9 cellular contexts compared by ENCODE assay signal in the genomic region with DNA sequence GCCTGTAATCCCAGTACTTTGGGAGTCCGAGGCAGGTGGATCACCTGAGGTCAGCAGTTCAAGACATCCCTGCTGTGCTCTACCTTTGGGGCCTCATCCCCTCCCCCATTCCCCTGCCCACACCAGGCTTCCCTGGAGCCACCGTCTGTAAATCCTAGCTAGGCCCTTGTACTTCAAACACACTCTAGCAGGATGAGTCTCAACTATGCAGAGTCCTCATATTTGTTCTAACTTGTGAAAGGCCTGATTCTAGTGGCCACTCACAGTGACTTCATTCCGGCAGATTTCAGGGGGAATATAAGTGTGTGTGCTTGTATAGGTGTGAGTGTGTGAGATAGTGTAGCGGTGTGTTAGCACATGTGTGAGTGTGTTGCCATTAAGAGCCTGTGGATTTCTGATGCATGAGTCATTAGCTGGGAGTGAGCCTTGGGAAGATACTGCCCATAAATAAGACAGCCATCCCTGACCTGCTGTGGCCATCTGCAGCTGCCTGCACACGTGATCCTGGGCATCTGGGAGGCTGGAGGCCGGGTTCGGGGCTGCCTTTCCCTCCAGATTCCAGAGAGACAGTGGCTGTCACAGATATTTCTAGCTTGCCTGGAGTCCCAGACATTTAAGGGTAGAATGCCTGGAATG. TPM values are rescaled to one million over a fixed set of nuclear protein-coding genes. Genes with fewer than 3 reads are reported as not detected.
DNase-seq lines count a peak whose midpoint lies in the region; ATAC-seq and TF ChIP-seq lines count a peak whose summit lies in the region.
"Had no signal": no experiment of that assay in that cellular context is flagged by ENCODE, and none has a peak within 500 bp of the region (broad histone marks: within the 10 kb centered on the region; RNA-seq: fewer than 3 reads in every experiment).

No MANE protein-coding gene starts in this region.

- intact Hi-C loops in sciatic nerve (cut with DNase I) = no loop called here

- no peak overlapping the region for H3K9ac ChIP-seq in MM.1S (ENCODE audit: low read length)

- H3K4me2 ChIP-seq in MM.1S (ENCODE audit: low read depth, low read length) = no peak overlapping the region

- peak; percentile 82 for ATAC-seq in RWPE2 (ENCODE audit: low read depth)
- peak; percentile 81 for ATAC-seq in sciatic nerve
- ATAC-seq: effector memory CD8-positive, alpha-beta T cell had no signal

- no peaks in the 10 kb centered on the region for H3K36me3 ChIP-seq in RWPE2 (ENCODE audit: low read depth)
- no peaks in the 10 kb centered on the region for H3K36me3 ChIP-seq in H7 (replicated peaks; ENCODE audit: control insufficient read depth, insufficient read depth, low read length)
- no peaks in the 10 kb centered on the region for H3K36me3 ChIP-seq in MM.1S (replicated peaks; ENCODE audit: insufficient read depth, low read length)
- no peaks in the 10 kb centered on the region for H3K36me3 ChIP-seq in Peyer's patch

- TF ChIP-seq CTCF in RWPE2 (IDR thresholded peaks at IDR 0.05; ENCODE audit: poor library complexity, severe bottlenecking) = no peak
- TF ChIP-seq CTCF in fibroblast of the aortic adventitia (IDR thresholded peaks at IDR 0.05; ENCODE audit: insufficient read depth, low read length) = no peak
- no peak for TF ChIP-seq CTCF in MM.1S (IDR thresholded peaks at IDR 0.05; ENCODE audit: low read length)
- no peak for TF ChIP-seq CTCF in Peyer's patch (IDR thresholded peaks at IDR 0.05)

- H3K9me2 ChIP-seq in MM.1S (replicated peaks; ENCODE audit: insufficient read depth, low read length) = no peaks in the 10 kb centered on the region

- H3K27ac ChIP-seq in RWPE2 (ENCODE audit: poor library complexity, severe bottlenecking) (peak overlapping the region; percentile 8), MM.1S (ENCODE audit: low read length) (no peak overlapping the region), Peyer's patch (no peak overlapping the region)

- H3K4me3 ChIP-seq in RWPE2 (ENCODE audit: severe bottlenecking) (no peak overlapping the region), fibroblast of the aortic adventitia (ENCODE audit: low read depth, low read length) (no peak overlapping the region), H7 (ENCODE audit: insufficient read depth, low read depth, low read length) (no peak overlapping the region), MM.1S (ENCODE audit: low read length) (no peak overlapping the region), Peyer's patch (no peak overlapping the region)

- peaks cover 25% of the 10 kb centered on the region for H3F3A ChIP-seq in MM.1S (ENCODE audit: insufficient read depth, low read length)

- no peak overlapping the region for H2AFZ ChIP-seq in MM.1S (ENCODE audit: low read length)

- H3K9me3 ChIP-seq in RWPE2 (ENCODE audit: severe bottlenecking) = no peaks in the 10 kb centered on the region
- no peaks in the 10 kb centered on the region for H3K9me3 ChIP-seq in MM.1S (replicated peaks; ENCODE audit: insufficient read depth, low read length)
- H3K9me3 ChIP-seq in Peyer's patch = no peaks in the 10 kb centered on the region

- H3K27me3 ChIP-seq in RWPE2 (ENCODE audit: insufficient read depth, poor library complexity, severe bottlenecking) (peaks cover 9% of the 10 kb centered on the region), H7 (ENCODE audit: control insufficient read depth, insufficient read depth, low read length) (peaks cover 31% of the 10 kb centered on the region), MM.1S (replicated peaks; ENCODE audit: insufficient read depth, low read length) (no peaks in the 10 kb centered on the region), Peyer's patch (peaks cover 0 to 17% of the 10 kb centered on the region in 2 donors)

- peaks cover 14% of the 10 kb centered on the region for H3K4me1 ChIP-seq in RWPE2 (ENCODE audit: insufficient read depth, poor library complexity, severe bottlenecking)
- peaks cover 38% of the 10 kb centered on the region for H3K4me1 ChIP-seq in MM.1S (ENCODE audit: low read length)
- H3K4me1 ChIP-seq in Peyer's patch = peaks cover 0 to 10% (median 4%) of the 10 kb centered on the region in 4 donors

- H3K79me2 ChIP-seq in MM.1S (ENCODE audit: low read length) = peaks cover 13% of the 10 kb centered on the region; the same call in 1 of the 2 replicates

- DNase-seq in H4 (ENCODE audit: low spot score) (peak; percentile 73), RWPE2 (ENCODE audit: low spot score) (no peak), fibroblast of the aortic adventitia (ENCODE audit: low read depth) (peak; percentile 89), sciatic nerve (ENCODE audit: low spot score) (no peak), H7 (no peak), MM.1S (no peak), Peyer's patch (no peak)
- DNase-seq: effector memory CD8-positive, alpha-beta T cell; SIG-M5 had no signal

- TF ChIP-seq POLR2A in Peyer's patch (IDR thresholded peaks at IDR 0.05) = no peak

- no peaks in the 10 kb centered on the region for H4K20me1 ChIP-seq in MM.1S (ENCODE audit: insufficient read depth, low read length)

RNA-seq across cellular contexts. Expression of a gene that starts 1.7 kb away (rescaled TPM):
- total RNA-seq in H4 (2014; rRNA removed; shearing (Covaris generic)) = 0.10 and 0.72 TPM in 2 replicates
- total RNA-seq in fibroblast of the aortic adventitia (ENCODE audit: low replicate concordance) (0.27 TPM in 1 of 2 replicates, not detected in the other), sciatic nerve (0.36 TPM), Peyer's patch (10 to 100 TPM; 40.4 to 51.8 (median 45.8) TPM)
- 7.9 and 16.5 TPM in 2 replicates for total RNA-seq in H7 (2014; rRNA removed; shearing (Covaris generic))

RNA-seq across cellular contexts. Expression of a gene that starts 12.8 kb away (rescaled TPM):
- 0.23 TPM in 1 of 2 replicates, not detected in the other for total RNA-seq in H4 (2014; rRNA removed; shearing (Covaris generic))
- total RNA-seq in fibroblast of the aortic adventitia (ENCODE audit: low replicate concordance) (not detected in 2 replicates), sciatic nerve (not detected), Peyer's patch (not detected)
- total RNA-seq in H7 (2014; rRNA removed; shearing (Covaris generic)) = 0.10 and 0.15 TPM in 2 replicates

RNA-seq across cellular contexts. Expression of a gene that starts 33.1 kb away (rescaled TPM):
- not detected in 2 replicates for total RNA-seq in H4 (2014; rRNA removed; shearing (Covaris generic))
- total RNA-seq in fibroblast of the aortic adventitia (ENCODE audit: low replicate concordance) (not detected in 2 replicates), sciatic nerve (not detected), Peyer's patch (under 1 TPM in 1 of 4 donors, not detected in 3; 0.85 TPM)
- total RNA-seq in H7 (2014; rRNA removed; shearing (Covaris generic)) = 0.07 TPM in 1 of 2 replicates, not detected in the other

RNA-seq across cellular contexts. Expression of a gene that starts 39.7 kb away (rescaled TPM):
- 0.43 and 0.97 TPM in 2 replicates for total RNA-seq in H4 (2014; rRNA removed; shearing (Covaris generic))
- total RNA-seq in fibroblast of the aortic adventitia (ENCODE audit: low replicate concordance) (57.6 and 91.4 TPM in 2 replicates), sciatic nerve (46.3 TPM), Peyer's patch (10 to 100 TPM in 3 of 4 donors, 1 to 10 TPM in 1; 8.6 to 33.8 (median 23.1) TPM)
- 2.4 and 3.4 TPM in 2 replicates for total RNA-seq in H7 (2014; rRNA removed; shearing (Covaris generic))

Comparison
In these comparisons a context has a peak if more than half of its experiments do, and no peak if none do; other contexts are left out.
1. DNase-seq: peak in H4 (single experiment) and fibroblast of the aortic adventitia (single experiment); none in RWPE2 (single experiment), sciatic nerve (single experiment), H7 (single experiment), MM.1S (single experiment) and Peyer's patch (0 of 3).